Comparison of ENCODE assay signal across 8 cellular contexts in genomic region chr12:47797432-47797831, GRCh38. TPM values are rescaled to one million over a fixed set of nuclear protein-coding genes. Genes with fewer than 3 reads are reported as not detected.
A peak's percentile ranks its signal among the peaks of the same experiment; 100 is the strongest.
DNase-seq lines count a peak whose midpoint lies in the region; ATAC-seq and TF ChIP-seq lines count a peak whose summit lies in the region.

No MANE protein-coding gene starts in this region.

- H3K36me3 ChIP-seq in BJ (ENCODE audit: control insufficient read depth, insufficient read depth, low read length) (peaks cover 50% of the 10 kb centered on the region), Peyer's patch (peaks cover 0 to 51% (median 0%) of the 10 kb centered on the region in 3 donors)

- H3K27me3 ChIP-seq in BJ (ENCODE audit: control insufficient read depth, insufficient read depth, low read length) (no peaks in the 10 kb centered on the region), Peyer's patch (no peaks in the 10 kb centered on the region)

- no peak overlapping the region for H3K27ac ChIP-seq in Peyer's patch

- H3K4me1 Mint-ChIP-seq in glutamatergic neuron (ENCODE audit: low read depth, unreplicated experiment) = peaks cover 12% of the 10 kb centered on the region

- H3K27me3 Mint-ChIP-seq in glutamatergic neuron (ENCODE audit: unreplicated experiment) = peaks cover 6% of the 10 kb centered on the region

- H3K27ac Mint-ChIP-seq in glutamatergic neuron (ENCODE audit: unreplicated experiment) = no peak overlapping the region

- peaks cover 5% of the 10 kb centered on the region for H3K36me3 Mint-ChIP-seq in glutamatergic neuron (ENCODE audit: unreplicated experiment)

- no peak overlapping the region for H3K4me3 Mint-ChIP-seq in glutamatergic neuron (ENCODE audit: unreplicated experiment)

- TF ChIP-seq POLR2A in Peyer's patch (IDR thresholded peaks at IDR 0.05) = no peak

- POLR2A ChIA-PET in BJ (lab: Charles Lee) = no interaction called here

- peaks cover 0 to 38% (median 5%) of the 10 kb centered on the region in 4 donors for H3K4me1 ChIP-seq in Peyer's patch

- peaks cover 6% of the 10 kb centered on the region for H3K9me3 Mint-ChIP-seq in glutamatergic neuron (ENCODE audit: unreplicated experiment)

- ATAC-seq in esophagus mucosa (peak; percentile 12), GM21717 (IDR thresholded peaks at IDR 0.05; ENCODE audit: unreplicated experiment) (no peak)
- ATAC-seq in stimulated activated naive CD8-positive, alpha-beta T cell treated with anti-CD3 and anti-CD28 coated beads, Interleukin-15, Interleukin-2, amounts not matched to agents 100 U/mL and 50 U/mL, for 24 hours = peak; percentile 34

- H3K4me3 ChIP-seq in BJ (ENCODE audit: low read depth, low read length) = no peak overlapping the region
- no peak overlapping the region for H3K4me3 ChIP-seq in Peyer's patch

- CTCF ChIA-PET in BJ (lab: Yijun Ruan, JAX) = interaction anchor here (0.7 to 13.2 kb wide), 2 partner anchors 15 to 38 kb away, joined by 3 to 174 read pairs; no protein-coding TSS in a partner anchor

- no peaks in the 10 kb centered on the region for H3K9me3 ChIP-seq in Peyer's patch

- TF ChIP-seq CTCF in BJ (IDR thresholded peaks at IDR 0.05; ENCODE audit: insufficient read depth, low read depth, low read length) (peak; percentile 29), Peyer's patch (IDR thresholded peaks at IDR 0.05) (peak; percentile 8 to 49 (median 36)), glutamatergic neuron (IDR thresholded peaks at IDR 0.05; ENCODE audit: partially characterized antibody, unreplicated experiment) (no peak)

- no peak for DNase-seq in BJ (ENCODE audit: low read depth)
- peak; percentile 59 for DNase-seq in GM19238 (ENCODE audit: insufficient read length, low spot score)
- DNase-seq in Peyer's patch = peak in 2 of 3 donors; percentile 53 to 68
- DNase-seq in stimulated activated naive CD8-positive, alpha-beta T cell treated with anti-CD3 and anti-CD28 coated beads, Interleukin-15, Interleukin-2, amounts not matched to agents 100 U/mL and 50 U/mL, for 24 hours = peak; percentile 44
- DNase-seq in glutamatergic neuron = no peak
- no peak for DNase-seq in hippocampal formation (lab: John Stamatoyannopoulos, UW)

RNA-seq across cellular contexts. Expression of gene HDAC7, which starts 22.3 kb away (rescaled TPM):
- 28.2 and 67.0 TPM in 2 replicates for polyA plus RNA-seq in BJ (2011; rRNA removed)
- 34.9 and 35.2 TPM in 2 replicates for polyA minus RNA-seq in BJ (2011; rRNA and poly(A)+ RNA removed)
- 10 to 100 TPM in 3 of 4 donors, 1 to 10 TPM in 1; 9.8 to 80.9 (median 36.8) TPM for total RNA-seq in Peyer's patch
- 25.1 TPM for total RNA-seq in esophagus mucosa
- total RNA-seq in glutamatergic neuron (ENCODE audit: unreplicated experiment) = 67.9 TPM

RNA-seq across cellular contexts. Expression of gene SLC48A1, which starts 24.4 kb away (rescaled TPM):
- polyA plus RNA-seq in BJ (2011; rRNA removed) = 11.4 and 16.6 TPM in 2 replicates
- 11.3 and 16.0 TPM in 2 replicates for polyA minus RNA-seq in BJ (2011; rRNA and poly(A)+ RNA removed)
- total RNA-seq in Peyer's patch (10 to 100 TPM; 14.9 to 21.5 (median 15.9) TPM), esophagus mucosa (19.8 TPM), glutamatergic neuron (ENCODE audit: unreplicated experiment) (15.7 TPM)

RNA-seq across cellular contexts. Expression of gene RAPGEF3, which starts 38.8 kb away (rescaled TPM):
- 1.3 and 2.4 TPM in 2 replicates for polyA plus RNA-seq in BJ (2011; rRNA removed)
- 2.0 and 3.9 TPM in 2 replicates for polyA minus RNA-seq in BJ (2011; rRNA and poly(A)+ RNA removed)
- total RNA-seq in Peyer's patch (10 to 100 TPM in 3 of 4 donors, 1 to 10 TPM in 1; 4.9 to 33.0 (median 16.9) TPM), esophagus mucosa (16.5 TPM), glutamatergic neuron (ENCODE audit: unreplicated experiment) (0.81 TPM)

Comparison
In these comparisons a context has a peak if more than half of its experiments do, and no peak if none do; other contexts are left out.
1. DNase-seq: peak in GM19238 (single experiment), Peyer's patch (2 of 3) and stimulated activated naive CD8-positive, alpha-beta T cell treated with anti-CD3 and anti-CD28 coated beads, Interleukin-15, Interleukin-2, amounts not matched to agents 100 U/mL and 50 U/mL, for 24 hours (single experiment); none in BJ (single experiment), glutamatergic neuron (single experiment) and hippocampal formation (0 of 2).